1 cellular context compared by ENCODE assay signal in the genomic region with DNA sequence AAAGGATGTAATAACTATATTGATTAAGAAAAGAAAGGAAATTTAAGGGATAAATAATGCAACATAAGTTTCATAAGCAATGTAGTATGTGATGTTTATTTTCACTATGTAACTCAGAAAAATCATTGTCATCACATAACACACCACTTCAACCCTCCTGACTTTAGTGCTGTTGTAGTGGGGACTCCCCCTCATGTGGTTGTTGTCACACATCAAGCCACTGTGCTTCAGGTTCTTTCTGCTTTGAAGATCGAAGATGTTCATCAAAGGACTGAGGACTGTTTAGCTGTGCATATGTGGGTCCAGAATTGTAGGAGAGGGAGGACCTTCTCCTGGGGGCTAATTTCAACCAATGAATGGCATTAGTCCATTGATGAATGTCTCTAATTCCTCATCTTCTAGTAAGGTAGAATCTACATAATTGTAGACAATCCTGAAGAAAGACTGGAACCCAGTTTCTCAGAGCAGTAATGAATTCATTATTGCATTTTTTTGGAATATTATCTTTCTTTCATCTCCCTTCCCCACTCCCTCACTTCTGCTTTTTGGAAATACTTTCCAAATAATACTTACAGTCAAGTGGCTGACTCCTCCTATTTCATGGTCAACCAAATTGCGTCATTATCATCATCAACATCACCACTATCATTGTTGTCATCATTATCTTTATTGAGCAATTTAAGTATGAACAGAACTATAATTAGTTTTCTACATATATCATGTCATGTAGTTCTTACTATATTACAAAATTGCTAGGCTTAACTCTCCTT.
TF ChIP-seq lines count a peak whose summit lies in the region.

No MANE protein-coding gene starts in this region.

TF ChIP-seq in HepG2, 621 proteins besides CTCF, POLR2A, EP300 and RAD21:
- TF ChIP-seq CEBPB (IDR thresholded peaks at IDR 0.05; ENCODE audit: borderline replicate concordance, low read depth, low read length) (0 out of 2 replicates have a peak, but pooled peaks have one; percentile 9), THYN1 (CRISPR knock-in tag; IDR thresholded peaks at IDR 0.05; ENCODE audit: borderline replicate concordance, low read depth) (no peak)
